26 cellular contexts compared by ENCODE assay signal in the genomic region with DNA sequence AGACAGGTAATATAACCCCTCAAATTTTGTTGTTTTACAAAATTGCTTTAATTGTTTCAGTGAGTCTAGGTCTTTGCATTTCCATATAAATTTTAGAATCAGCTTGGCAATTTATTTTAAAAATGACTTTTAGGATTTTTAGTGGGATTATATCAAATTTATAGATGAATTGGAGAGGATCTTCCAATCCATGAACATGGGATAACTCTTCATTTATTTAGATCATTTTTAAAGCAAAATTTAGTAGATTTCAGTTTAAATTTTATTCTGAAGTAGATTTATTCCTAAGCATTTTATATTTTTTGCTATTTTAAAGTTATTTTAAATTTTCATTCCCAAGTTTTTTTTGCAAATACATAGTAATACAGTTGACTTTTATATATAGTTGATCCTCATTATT. TPM values are rescaled to one million over a fixed set of nuclear protein-coding genes. Genes with fewer than 3 reads are reported as not detected.
"Had no signal": no experiment of that assay in that cellular context is flagged by ENCODE, and none has a peak within 500 bp of the region (broad histone marks: within the 10 kb centered on the region; RNA-seq: fewer than 3 reads in every experiment).

No MANE protein-coding gene starts in this region.

- H3K9me3 ChIP-seq: neutrophil, psoas muscle, right lobe of liver, stomach, thoracic aorta, thyroid gland, upper lobe of left lung had no signal

- FAIRE-seq: small intestine had no signal

- H3K36me3 ChIP-seq: neutrophil, ovary, right lobe of liver, sigmoid colon, stomach, thoracic aorta, thyroid gland, tibial nerve, upper lobe of left lung had no signal

- H3K9ac ChIP-seq: parathyroid adenoma had no signal

- H3K27me3 ChIP-seq: neutrophil, ovary, right lobe of liver, sigmoid colon, stomach, thyroid gland, tibial nerve, upper lobe of left lung had no signal

- H3K27ac ChIP-seq: neutrophil, ovary, parathyroid adenoma, psoas muscle, right lobe of liver, sigmoid colon, stomach, thoracic aorta, thyroid gland, tibial nerve, upper lobe of left lung had no signal

- H3K4me3 ChIP-seq: ovary, psoas muscle, right lobe of liver, sigmoid colon, stomach, thoracic aorta, thyroid gland, tibial nerve, upper lobe of left lung had no signal

- ATAC-seq: naive thymus-derived CD8-positive, alpha-beta T cell; natural killer cell treated with Interleukin-12 subunit alpha and Interleukin-12 subunit beta and Interleukin-15 and Interleukin-18, amount 100 ng/mL, for 72 hours; psoas muscle; right cardiac atrium; right lobe of liver; stimulated activated effector memory CD8-positive, alpha-beta T cell treated with anti-CD3 and anti-CD28 coated beads, Interleukin-12 subunit alpha, Interleukin-12 subunit beta, amount 100 ng/mL, for 72 hours; stimulated activated naive B cell treated with anti-CD40 and anti-IgM and Interleukin-4, amounts not matched to agents 10 μg/mL and 1 μg/mL and 100 μg/mL, for 72 hours had no signal

- DNase-seq: naive thymus-derived CD8-positive, alpha-beta T cell; nephron progenitor cell; nucleus accumbens; ovary; posterior cingulate gyrus; psoas muscle; right cardiac atrium; right lobe of liver; sigmoid colon; small intestine; stimulated activated CD4-positive, alpha-beta T cell treated with anti-CD3 and anti-CD28 coated beads, Interleukin-15, amount 100 ng/mL, for 24 hours; stimulated activated CD4-positive, alpha-beta T cell treated with anti-CD3 and anti-CD28 coated beads, Interleukin-2, amount 100 ng/mL, for 24 hours; stimulated activated CD4-positive, alpha-beta T cell treated with anti-CD3 and anti-CD28 coated beads, Interleukin-2, amount 100 ng/mL, for 48 hours; stimulated activated CD4-positive, alpha-beta T cell treated with anti-CD3 and anti-CD28 coated beads, Interleukin-4, amount 100 ng/mL, for 24 hours; stimulated activated naive B cell treated with anti-CD40 and anti-IgM and Interleukin-4, amounts not matched to agents 10 μg/mL and 1 μg/mL and 100 μg/mL, for 72 hours; stimulated activated naive CD4-positive, alpha-beta T cell treated with Interleukin-2 at 50 U/mL for 16 hours; stomach; thyroid gland; trophoblast cell; upper lobe of left lung had no signal

- H3K4me1 ChIP-seq: parathyroid adenoma, psoas muscle, right lobe of liver, sigmoid colon, stomach, tibial nerve, upper lobe of left lung had no signal

RNA-seq across cellular contexts. Expression of gene THSD4, which starts 58.1 kb away (rescaled TPM):
- total RNA-seq: naive thymus-derived CD8-positive, alpha-beta T cell; natural killer cell treated with Interleukin-12 subunit alpha and Interleukin-12 subunit beta and Interleukin-15 and Interleukin-18, amount 100 ng/mL, for 72 hours had no signal
- polyA plus RNA-seq: naive thymus-derived CD8-positive, alpha-beta T cell had no signal
